ENCODE assay signal across 8 cellular contexts in genomic region chr2:119366649-119367471, GRCh38. TPM values are rescaled to one million over a fixed set of nuclear protein-coding genes. Genes with fewer than 3 reads are reported as not detected.
DNase-seq lines count a peak whose midpoint lies in the region; ATAC-seq, FAIRE-seq and TF ChIP-seq lines count a peak whose summit lies in the region.

TSS of gene C2orf76 (minus strand) at chr2:119366834. CDS start at chr2:119339959, 26,875 bp downstream.
TSS of gene DBI (plus strand) at chr2:119366977. CDS start at chr2:119367052, 75 bp downstream.

- H3K27me3 ChIP-seq in keratinocyte (ENCODE audit: control insufficient read depth, extremely low read depth, insufficient read depth, low read length), result no peaks in the 10 kb centered on the region

- dilution Hi-C loops in keratinocyte (cut with MboI; ENCODE audit: extremely low pct_ligation_motif_present, low sequenced_read_pairs), result no loop called here

- H3K4me3 ChIP-seq in AG09309 (ENCODE audit: control insufficient read depth, low read depth, low read length) (peak within 1 kb of the TSS; percentile 91), keratinocyte (ENCODE audit: control insufficient read depth in 2 of 3, extremely low read depth in 1 of 3, insufficient read depth in 2 of 3, low read depth in 1 of 3, low read length in 3 of 3) (peak within 1 kb of the TSS; percentile 90 to 93 (median 92))

- no peak for TF ChIP-seq CTCF in AG09309 (IDR thresholded peaks at IDR 0.05; ENCODE audit: control insufficient read depth, insufficient read depth, low read depth, low read length, missing control alignments)
- TF ChIP-seq CTCF in keratinocyte (optimal IDR thresholded peaks at IDR 0.05 in 1 of 3, IDR thresholded peaks at IDR 0.05 in 1 of 3, conservative IDR thresholded peaks at IDR 0.05 in 1 of 3; ENCODE audit: extremely low read depth in 1 of 3, insufficient read depth in 2 of 3, low read length in 3 of 3), result no peak

- H3K36me3 ChIP-seq in keratinocyte (ENCODE audit: control insufficient read depth in 2 of 2, extremely low read depth in 1 of 2, insufficient read depth in 2 of 2, low read length in 2 of 2), result peaks cover 24% of the 10 kb centered on the region in 2 experiments

- H3K79me2 ChIP-seq in keratinocyte (ENCODE audit: control insufficient read depth, insufficient read depth, low read length), result peaks cover 27% of the 10 kb centered on the region

- FAIRE-seq in keratinocyte (lab: Jason Lieb, UNC), result no peak

- no peaks in the 10 kb centered on the region for H3K9me3 ChIP-seq in keratinocyte (ENCODE audit: control insufficient read depth, low read depth, low read length)

- ATAC-seq in GM19025 (IDR thresholded peaks at IDR 0.05; ENCODE audit: low read depth, unreplicated experiment) (peak; percentile 97), HG03342 (IDR thresholded peaks at IDR 0.05; ENCODE audit: unreplicated experiment) (peak; percentile 94)

- no peaks in the 10 kb centered on the region for H4K20me1 ChIP-seq in keratinocyte (ENCODE audit: control insufficient read depth, extremely low read depth, insufficient read depth, low read length)

- H3K9me1 ChIP-seq in keratinocyte (ENCODE audit: control insufficient read depth, extremely low read depth, insufficient read depth, low read length), result no peaks in the 10 kb centered on the region

- H3K4me2 ChIP-seq in keratinocyte (ENCODE audit: control insufficient read depth, extremely low read depth, insufficient read depth, low read depth, low read length), result peak within 1 kb of the TSS; percentile 96

- peaks cover 14% of the 10 kb centered on the region for H3K4me1 ChIP-seq in keratinocyte (ENCODE audit: control insufficient read depth, extremely low read depth, insufficient read depth, low read length)

- H3K9ac ChIP-seq in keratinocyte (ENCODE audit: control insufficient read depth, extremely low read depth, insufficient read depth, low read length), result peak within 1 kb of the TSS; percentile 85

- H3K27ac ChIP-seq in keratinocyte (ENCODE audit: control insufficient read depth, insufficient read depth, low read length), result peak within 1 kb of the TSS; percentile 85

- peak within 1 kb of the TSS; percentile 94 for H2AFZ ChIP-seq in keratinocyte (ENCODE audit: control insufficient read depth, low read length)

- DNase-seq in AG09309 (ENCODE audit: low read depth), result peak; percentile 67
- peak; percentile 86 to 97 for DNase-seq in NCI-H446 (lab: John Stamatoyannopoulos, UW)
- peak; percentile 93 for DNase-seq in activated CD4-positive, CD25-positive, alpha-beta regulatory T cell treated with anti-CD3 and anti-CD28 coated beads, Interleukin-2, amount 50 U/mL, for 72 hours
- peak; percentile 77 to 89 for DNase-seq in cerebellar nuclear complex (lab: John Stamatoyannopoulos, UW)
- peak; percentile 96 for DNase-seq in keratinocyte (ENCODE audit: low read depth, low spot score)
- peak; percentile 81 to 87 for DNase-seq in stimulated activated CD4-positive, alpha-beta T cell treated with anti-CD3 and anti-CD28 coated beads, Interleukin-15, amount 100 ng/mL, for 1 hour (ENCODE audit: low read depth in 1 of 2, low spot score in 1 of 2)

RNA-seq across cellular contexts. Expression of gene C2orf76, which starts in this region (rescaled TPM):
- 5.9 to 17.9 TPM (median 15.7 TPM) in 3 replicates for polyA plus RNA-seq in keratinocyte
- polyA plus RNA-seq in keratinocyte (2011; ENCODE audit: low read depth), result 11.9 TPM
- polyA plus RNA-seq in keratinocyte (2011; cell fraction: cytosol; rRNA removed), result 9.2 and 18.1 TPM in 2 replicates
- polyA plus RNA-seq in keratinocyte (2011; cell fraction: nucleus; rRNA removed), result 3.6 and 7.6 TPM in 2 replicates
- 15.7 and 17.8 TPM in 2 replicates for polyA plus RNA-seq in keratinocyte (2012; ENCODE audit: low replicate concordance)
- 1.8 to 3.2 TPM (median 1.9 TPM) in 3 replicates for polyA minus RNA-seq in keratinocyte
- polyA minus RNA-seq in keratinocyte (2011; cell fraction: cytosol; rRNA and poly(A)+ RNA removed), result not detected
- 1.8 and 3.8 TPM in 2 replicates for polyA minus RNA-seq in keratinocyte (2011; cell fraction: nucleus; rRNA and poly(A)+ RNA removed)

RNA-seq across cellular contexts. Expression of gene DBI, which starts in this region (rescaled TPM):
- 415 to 590 TPM (median 446 TPM) in 3 replicates for polyA plus RNA-seq in keratinocyte
- 259 TPM for polyA plus RNA-seq in keratinocyte (2011; ENCODE audit: low read depth)
- polyA plus RNA-seq in keratinocyte (2011; cell fraction: cytosol; rRNA removed), result 352 and 443 TPM in 2 replicates
- 98.3 and 142 TPM in 2 replicates for polyA plus RNA-seq in keratinocyte (2011; cell fraction: nucleus; rRNA removed)
- 238 and 470 TPM in 2 replicates for polyA plus RNA-seq in keratinocyte (2012; ENCODE audit: low replicate concordance)
- polyA minus RNA-seq in keratinocyte, result 55.5 to 89.6 TPM (median 65.7 TPM) in 3 replicates
- 75.8 TPM for polyA minus RNA-seq in keratinocyte (2011; cell fraction: cytosol; rRNA and poly(A)+ RNA removed)
- 12.7 and 18.9 TPM in 2 replicates for polyA minus RNA-seq in keratinocyte (2011; cell fraction: nucleus; rRNA and poly(A)+ RNA removed)

Comparison
In these comparisons a context has a peak if more than half of its experiments do, and no peak if none do; other contexts are left out.
1. Peak in every context shown above with its lines: DNase-seq, ATAC-seq, H3K4me3 ChIP-seq and H3K27ac ChIP-seq.